Comparison of ENCODE assay signal across 8 cellular contexts in genomic region chr11:17014774-17015638, GRCh38. TPM values are rescaled to one million over a fixed set of nuclear protein-coding genes. Genes with fewer than 3 reads are reported as not detected.
DNase-seq lines count a peak whose midpoint lies in the region; ATAC-seq lines count a peak whose summit lies in the region.

No MANE protein-coding gene starts in this region.

- DNase-seq in Daoy (ENCODE audit: low read depth) = peak; percentile 88
- DNase-seq in aorta = no peak

- H3K4me3 Mint-ChIP-seq in T-helper 1 cell treated with Interleukin-12 subunit alpha and Interleukin-12 subunit beta and Interleukin-4 antibody, amounts not matched to agents 30 μg/mL and 1 μg/mL, for 36 hours = peak overlapping the region; percentile 90

- H3K9ac ChIP-seq in HUES6 (ENCODE audit: low read length) = peak overlapping the region; percentile 2
- H3K9ac ChIP-seq in mucosa of rectum (ENCODE audit: low read depth in 1 of 2, low read length in 2 of 2) = peak overlapping the region; percentile 72 to 76

- H3K4me3 ChIP-seq in HUES6 (ENCODE audit: low read depth, low read length) = peak overlapping the region; percentile 75
- H3K4me3 ChIP-seq in ectodermal cell (ENCODE audit: insufficient read depth, low read depth, low read length) = peak overlapping the region; percentile 51
- H3K4me3 ChIP-seq in mucosa of rectum (ENCODE audit: low read length in 2 of 2) = peak overlapping the region; percentile 54 to 86
- H3K4me3 ChIP-seq in aorta (ENCODE audit: low read length in 2 of 2) = peak overlapping the region; percentile 60 to 81

- 9% methylated on average over 32 of the region's 33 CpGs for WGBS in ectodermal cell, 2 experiments
- WGBS in aorta, 2 donors = 22 to 23% methylated on average over 33 of the region's 33 CpGs

- H3K27me3 ChIP-seq in HUES6 (ENCODE audit: control insufficient read depth, insufficient read depth, low read length) (peaks cover 64% of the 10 kb centered on the region), ectodermal cell (ENCODE audit: control insufficient read depth, insufficient read depth, low read length, poor library complexity, severe bottlenecking) (peaks cover 53% of the 10 kb centered on the region), mucosa of rectum (ENCODE audit: control insufficient read depth in 2 of 2, insufficient read depth in 2 of 2, low read length in 2 of 2) (no peaks in the 10 kb centered on the region), aorta (ENCODE audit: control insufficient read depth in 1 of 2, insufficient read depth in 2 of 2, low read length in 1 of 2) (no peaks in the 10 kb centered on the region)

- H3K9me3 Mint-ChIP-seq in T-helper 1 cell treated with Interleukin-12 subunit alpha and Interleukin-12 subunit beta and Interleukin-4 antibody, amounts not matched to agents 30 μg/mL and 1 μg/mL, for 36 hours = no peaks in the 10 kb centered on the region

- peak overlapping the region; percentile 57 for H3K27ac Mint-ChIP-seq in T-helper 1 cell treated with Interleukin-12 subunit alpha and Interleukin-12 subunit beta and Interleukin-4 antibody, amounts not matched to agents 30 μg/mL and 1 μg/mL, for 36 hours

- peaks cover 37% of the 10 kb centered on the region for H3K27me3 Mint-ChIP-seq in T-helper 1 cell treated with Interleukin-12 subunit alpha and Interleukin-12 subunit beta and Interleukin-4 antibody, amounts not matched to agents 30 μg/mL and 1 μg/mL, for 36 hours (ENCODE audit: low read depth)

- H3K4me1 ChIP-seq in HUES6 (ENCODE audit: control insufficient read depth, insufficient read depth, low read length) = peaks cover 26% of the 10 kb centered on the region
- no peaks in the 10 kb centered on the region for H3K4me1 ChIP-seq in ectodermal cell (ENCODE audit: control insufficient read depth, insufficient read depth, low read length)
- peaks cover 10 to 16% of the 10 kb centered on the region in 2 donors for H3K4me1 ChIP-seq in mucosa of rectum (ENCODE audit: control insufficient read depth in 2 of 2, insufficient read depth in 2 of 2, low read length in 2 of 2)
- no peaks in the 10 kb centered on the region for H3K4me1 ChIP-seq in aorta (ENCODE audit: control insufficient read depth in 1 of 2, insufficient read depth in 2 of 2, low read length in 2 of 2)

- H3K36me3 ChIP-seq in HUES6 (ENCODE audit: control insufficient read depth, insufficient read depth, low read length) (no peaks in the 10 kb centered on the region), ectodermal cell (ENCODE audit: control insufficient read depth, insufficient read depth, low read length) (no peaks in the 10 kb centered on the region), mucosa of rectum (ENCODE audit: control insufficient read depth in 2 of 2, insufficient read depth in 2 of 2, low read length in 2 of 2) (no peaks in the 10 kb centered on the region), aorta (ENCODE audit: control insufficient read depth in 1 of 2, insufficient read depth in 2 of 2, low read length in 1 of 2) (no peaks in the 10 kb centered on the region)

- H3K9me3 ChIP-seq in HUES6 (ENCODE audit: control insufficient read depth, insufficient read depth, low read depth, low read length) = no peaks in the 10 kb centered on the region
- H3K9me3 ChIP-seq in ectodermal cell (ENCODE audit: control insufficient read depth, low read length) = no peaks in the 10 kb centered on the region
- H3K9me3 ChIP-seq in mucosa of rectum (ENCODE audit: control insufficient read depth in 2 of 2, low read length in 2 of 2) = no peaks in the 10 kb centered on the region
- H3K9me3 ChIP-seq in aorta (ENCODE audit: control insufficient read depth, low read length) = no peaks in the 10 kb centered on the region

- H3K27ac ChIP-seq in HUES6 (ENCODE audit: low read depth, low read length) (no peak overlapping the region), ectodermal cell (ENCODE audit: insufficient read depth, low read depth, low read length, poor library complexity, severe bottlenecking) (no peak overlapping the region), mucosa of rectum (ENCODE audit: low read depth in 2 of 2, low read length in 2 of 2) (peak overlapping the region; percentile 76 to 84), aorta (ENCODE audit: low read depth in 1 of 2, low read length in 2 of 2) (no peak overlapping the region)

- intact Hi-C loops in aorta (cut with DNase I) = no loop called here

- H3K4me1 Mint-ChIP-seq in T-helper 1 cell treated with Interleukin-12 subunit alpha and Interleukin-12 subunit beta and Interleukin-4 antibody, amounts not matched to agents 30 μg/mL and 1 μg/mL, for 36 hours (ENCODE audit: low read depth) = peaks cover 6% of the 10 kb centered on the region

- ATAC-seq in aorta (ENCODE audit: low FRiP score) (no peak), GM21576 (IDR thresholded peaks at IDR 0.05; ENCODE audit: unreplicated experiment) (no peak)
- no peak for ATAC-seq in activated CD4-positive, CD25-positive, alpha-beta regulatory T cell treated with anti-CD3 and anti-CD28 coated beads, Interleukin-2, amount 50 U/mL, for 24 hours

- peaks cover 3% of the 10 kb centered on the region for H3K36me3 Mint-ChIP-seq in T-helper 1 cell treated with Interleukin-12 subunit alpha and Interleukin-12 subunit beta and Interleukin-4 antibody, amounts not matched to agents 30 μg/mL and 1 μg/mL, for 36 hours (ENCODE audit: low read depth)

RNA-seq across cellular contexts. Expression of gene PLEKHA7, which starts 0.8 kb away (rescaled TPM):
- 8.9 and 10.2 TPM in 2 replicates for total RNA-seq in Daoy (2014; rRNA removed; shearing (Covaris generic))
- polyA plus RNA-seq in ectodermal cell (2013, experiment 1 of 4) = 20.9 TPM
- 21.4 TPM for polyA plus RNA-seq in ectodermal cell (2013, experiment 2 of 4)
- 18.0 TPM for polyA plus RNA-seq in ectodermal cell (2013, experiment 3 of 4)
- polyA plus RNA-seq in ectodermal cell (2013, experiment 4 of 4) = 15.9 TPM
- total RNA-seq in aorta = 10 to 100 TPM in 1 of 2 donors, 1 to 10 TPM in 1; 9.9 to 17.1 TPM
- 10 to 100 TPM in 1 of 2 donors, 1 to 10 TPM in 1; 5.9 to 14.0 TPM for polyA plus RNA-seq in aorta

Comparison
In these comparisons a context has a peak if more than half of its experiments do, and no peak if none do; other contexts are left out.
1. H3K27ac ChIP-seq: peak in mucosa of rectum (2 of 2); none in HUES6 (single experiment), ectodermal cell (single experiment) and aorta (0 of 2).
2. Peak in every context shown above with its lines, with median percentiles within 50 percentile points of each other: H3K4me3 ChIP-seq.